In the genomic region with DNA sequence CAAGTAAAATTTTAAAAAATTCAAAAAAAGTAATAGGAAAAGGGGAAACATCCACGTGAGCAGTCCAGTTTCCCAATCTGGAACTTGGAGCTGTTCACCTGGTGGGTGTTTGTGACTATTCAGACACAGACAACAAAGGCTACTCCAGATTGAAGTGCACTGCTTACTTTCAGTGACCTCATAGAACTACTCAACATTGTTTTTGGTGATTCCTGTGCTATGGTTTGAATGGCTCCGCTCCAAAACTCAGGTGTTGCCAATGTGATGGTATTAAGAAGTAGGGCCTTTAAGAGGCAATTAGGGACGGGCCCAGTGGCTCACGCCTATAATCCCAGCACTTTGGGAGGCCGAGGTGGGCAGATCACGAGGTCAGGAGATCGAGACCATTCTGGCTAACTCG, we compare ENCODE assay signal across 22 cellular contexts. TPM values are rescaled to one million over a fixed set of nuclear protein-coding genes. Genes with fewer than 3 reads are reported as not detected.
DNase-seq lines count a peak whose midpoint lies in the region; ATAC-seq and TF ChIP-seq lines count a peak whose summit lies in the region.
"Had no signal": no experiment of that assay in that cellular context is flagged by ENCODE, and none has a peak within 500 bp of the region (broad histone marks: within the 10 kb centered on the region; RNA-seq: fewer than 3 reads in every experiment).

No MANE protein-coding gene starts in this region.

- H3K4me1 ChIP-seq in colonic mucosa: peaks cover 7% of the 10 kb centered on the region
- H3K4me1 ChIP-seq in mucosa of rectum (ENCODE audit: control insufficient read depth in 2 of 2, insufficient read depth in 2 of 2, low read length in 2 of 2): peaks cover 25 to 53% of the 10 kb centered on the region in 2 donors

- no peaks in the 10 kb centered on the region for H3K36me3 ChIP-seq in colonic mucosa
- no peaks in the 10 kb centered on the region for H3K36me3 ChIP-seq in mucosa of rectum (ENCODE audit: control insufficient read depth in 2 of 2, insufficient read depth in 2 of 2, low read length in 2 of 2)
- H3K36me3 ChIP-seq: SJCRH30 had no signal

- H3K4me3 ChIP-seq in colonic mucosa (no peak overlapping the region), mucosa of rectum (ENCODE audit: low read length in 2 of 2) (no peak overlapping the region)
- H3K4me3 ChIP-seq: K562, SJCRH30 had no signal

- in situ Hi-C loops in ACHN (cut with HindIII; ENCODE audit: low pct_ligation_motif_present, low pct_unique_long_range_greater_than_20kb, low sequenced_read_pairs): no loop called here

- intact Hi-C loops in colonic mucosa (cut with DNase I): no loop called here

- peak overlapping the region; percentile 74 for H3K27ac ChIP-seq in colonic mucosa
- peak overlapping the region; percentile 90 to 95 for H3K27ac ChIP-seq in mucosa of rectum (ENCODE audit: low read depth in 2 of 2, low read length in 2 of 2)
- H3K27ac ChIP-seq: 22Rv1, C4-2B, SJCRH30 had no signal

- TF ChIP-seq CTCF in colonic mucosa (IDR thresholded peaks at IDR 0.05): no peak

- H3K9me3 ChIP-seq in colonic mucosa (no peaks in the 10 kb centered on the region), mucosa of rectum (ENCODE audit: control insufficient read depth in 2 of 2, low read length in 2 of 2) (no peaks in the 10 kb centered on the region)
- H3K9me3 ChIP-seq: SJCRH30 had no signal

- H3K27me3 ChIP-seq in colonic mucosa (no peaks in the 10 kb centered on the region), mucosa of rectum (ENCODE audit: control insufficient read depth in 2 of 2, insufficient read depth in 2 of 2, low read length in 2 of 2) (no peaks in the 10 kb centered on the region)
- H3K27me3 ChIP-seq: SJCRH30 had no signal

- DNase-seq in DMS53 (lab: John Stamatoyannopoulos, UW) (peak; percentile 10), DMS53 treated with DMSO at 0.1 percent for 48 hours (lab: John Stamatoyannopoulos, UW; ENCODE audit: unreplicated experiment) (no peak), colonic mucosa (no peak), cerebellum (ENCODE audit: low spot score) (no peak), ACHN (no peak), Kasumi-1 (lab: John Stamatoyannopoulos, UW) (no peak)
- DNase-seq: CD8-positive, alpha-beta memory T cell; DMS79; NCI-H1105; NCI-H146; NCI-H2081; NCI-H2171; NCI-H345; NCI-H524; NCI-H774; NK-92 treated with Interleukin-12 subunit alpha and Interleukin-12 subunit beta, amount 100 ng/mL, for 24 hours; SJCRH30 had no signal

- H3K9ac ChIP-seq in colonic mucosa (ENCODE audit: low read depth in 2 of 2, low read length in 2 of 2) (no peak overlapping the region), mucosa of rectum (ENCODE audit: low read depth in 1 of 2, low read length in 2 of 2) (no peak overlapping the region)

- no peak for ATAC-seq in HG02938 (IDR thresholded peaks at IDR 0.05; ENCODE audit: unreplicated experiment)
- ATAC-seq: K562 had no signal

RNA-seq across cellular contexts. Expression of gene SH3RF1, which starts 22.1 kb away (rescaled TPM):
- total RNA-seq in colonic mucosa (10 to 100 TPM; 50.2 to 77.1 TPM), cerebellum (27.2 TPM)
